ENCODE assay signal across 25 cellular contexts in genomic region chr5:16792278-16793275, GRCh38.
A peak's percentile ranks its signal among the peaks of the same experiment; 100 is the strongest.
DNase-seq lines count a peak whose midpoint lies in the region; ATAC-seq, FAIRE-seq and TF ChIP-seq lines count a peak whose summit lies in the region.
"Had no signal": no experiment of that assay in that cellular context is flagged by ENCODE, and none has a peak within 500 bp of the region (broad histone marks: within the 10 kb centered on the region; RNA-seq: fewer than 3 reads in every experiment).

No MANE protein-coding gene starts in this region.

- no peak for TF ChIP-seq CTCF in SK-N-SH (IDR thresholded peaks at IDR 0.05)
- no peak for TF ChIP-seq CTCF in H1 (IDR thresholded peaks at IDR 0.05; ENCODE audit: control extremely low read depth in 1 of 3, insufficient read depth in 1 of 3, low read depth in 1 of 3, low read length in 3 of 3)
- TF ChIP-seq CTCF in body of pancreas (IDR thresholded peaks at IDR 0.05) = no peak

- H2AK5ac ChIP-seq in H1 (ENCODE audit: low read depth, low read length) (no peak overlapping the region), mesendoderm (ENCODE audit: low read length) (no peak overlapping the region)

- H3K18ac ChIP-seq in H1 (ENCODE audit: extremely low read depth, low read length) (no peak overlapping the region), mesendoderm (ENCODE audit: low read length) (no peak overlapping the region)

- H4K8ac ChIP-seq in H1 (ENCODE audit: extremely low read depth, insufficient read depth, low read length) (no peak overlapping the region), mesendoderm (ENCODE audit: low read depth, low read length) (no peak overlapping the region)

- H3K4me1 ChIP-seq in SK-N-SH (ENCODE audit: control insufficient read depth in 1 of 2, insufficient read depth in 2 of 2, low read depth in 1 of 2, low read length in 1 of 2) (peaks cover 6 to 21% of the 10 kb centered on the region in 2 experiments; a peak in 3 of 4 replicates), H1 (replicated peaks in 1 of 4; ENCODE audit: control insufficient read depth in 3 of 4, insufficient read depth in 4 of 4, low read length in 3 of 4) (peaks cover 0 to 5% (median under 1%) of the 10 kb centered on the region in 4 experiments; a peak in 3 of 7 replicates), mesendoderm (ENCODE audit: control insufficient read depth, low read depth, low read length) (no peaks in the 10 kb centered on the region), body of pancreas (peaks cover 22% of the 10 kb centered on the region)

- no peaks in the 10 kb centered on the region for H3K9me2 ChIP-seq in SK-N-SH

- H2BK15ac ChIP-seq in H1 (ENCODE audit: low read length) (no peak overlapping the region), mesendoderm (replicated peaks; ENCODE audit: low read depth) (no peak overlapping the region)

- peak overlapping the region in 1 of 2 experiments; percentile 69; a peak in 2 of 4 replicates for H3K27ac ChIP-seq in SK-N-SH (ENCODE audit: low read depth in 2 of 2, low read length in 1 of 2)
- H3K27ac ChIP-seq in H1 (ENCODE audit: low read depth, low read length) = no peak overlapping the region
- H3K27ac ChIP-seq in mesendoderm (ENCODE audit: low read depth, low read length) = no peak overlapping the region
- H3K27ac ChIP-seq in body of pancreas = peak overlapping the region in 1 of 4 donors; percentile 38
- H3K27ac ChIP-seq: SJSA1, vagina had no signal

- no peaks in the 10 kb centered on the region; the same call in 1 of the 2 replicates for H3K23me2 ChIP-seq in H1 (ENCODE audit: low read depth, low read length)

- H3K14ac ChIP-seq in H1 (ENCODE audit: insufficient read length) = no peak overlapping the region

- H3K56ac ChIP-seq in H1 (replicated peaks; ENCODE audit: insufficient read length, low read depth, low read length) (no peak overlapping the region), mesendoderm (ENCODE audit: low read length) (no peak overlapping the region)

- H3K4me2 ChIP-seq in SK-N-SH (peak overlapping the region; percentile 54; the same call in 1 of the 2 replicates), H1 (ENCODE audit: insufficient read depth in 1 of 2, low read depth in 2 of 2, low read length in 2 of 2) (no peak overlapping the region), mesendoderm (ENCODE audit: low read length) (no peak overlapping the region)

- no peak overlapping the region for H2BK20ac ChIP-seq in H1 (ENCODE audit: low read length)

- H4K91ac ChIP-seq in H1 (replicated peaks; ENCODE audit: insufficient read length, low read length) = no peak overlapping the region

- CTCF ChIA-PET in SK-N-SH (lab: Yijun Ruan, JAX) (interaction anchor here (0.7 to 10.2 kb wide), 31 partner anchors 9 to 1511 kb away, joined by 3 to 159 read pairs (median 4); no protein-coding TSS in a partner anchor), H1 (lab: Charles Lee; ENCODE audit: partially characterized antibody) (interaction anchor here (0.6 to 4.5 kb wide), 20 partner anchors 13 to 424 kb away, joined by 3 to 60 read pairs (median 4); no protein-coding TSS in a partner anchor)

- H2BK120ac ChIP-seq in H1 (replicated peaks; ENCODE audit: low read depth, low read length) (no peak overlapping the region), mesendoderm (ENCODE audit: low read depth, low read length) (no peak overlapping the region)

- intact Hi-C loops in body of pancreas (cut with DNase I) = loop anchor here (5.0 to 10.0 kb wide), 3 partner anchors 132 to 395 kb away; no protein-coding TSS in a partner anchor

- POLR2A ChIA-PET in SK-N-SH (lab: Yijun Ruan, JAX) (interaction anchor here (0.6 kb wide), 1 partner anchor 61 kb away, joined by 3 read pairs; no protein-coding TSS in a partner anchor), H1 (lab: Charles Lee; ENCODE audit: partially characterized antibody) (no interaction called here)

- no peak for FAIRE-seq in H1 (lab: Jason Lieb, UNC)
- FAIRE-seq: GM12892 had no signal

- DNase-seq in SK-N-SH = peak; percentile 68
- DNase-seq in NCI-H82 treated with DMSO at 0.1 percent for 48 hours (lab: John Stamatoyannopoulos, UW; ENCODE audit: unreplicated experiment) = peak; percentile 9
- no peak for DNase-seq in H1 (ENCODE audit: low read depth in 1 of 2, low spot score in 2 of 2)
- DNase-seq in NCI-H1436 (lab: John Stamatoyannopoulos, UW) = no peak
- DNase-seq in LoVo (ENCODE audit: low spot score) = no peak
- DNase-seq in mesendoderm = no peak
- DNase-seq in body of pancreas = no peak
- DNase-seq: activated CD4-positive, alpha-beta T cell treated with anti-CD3 and anti-CD28 coated beads for 1 hour; activated CD8-positive, alpha-beta T cell treated with anti-CD3 and anti-CD28 coated beads for 36 hours; aorta; CD4-positive, CD25-positive, alpha-beta regulatory T cell; central memory CD4-positive, alpha-beta T cell; dermis blood vessel endothelial cell; EL; gastrocnemius medialis; HCEC 1CT; hippocampal formation; naive B cell; NCI-H1092 treated with DMSO at 0.1 percent for 48 hours; NCI-H2029; T-helper 17 cell had no signal

- no peaks in the 10 kb centered on the region for H3K79me1 ChIP-seq in H1 (ENCODE audit: low read depth, low read length)
- H3K79me1 ChIP-seq in mesendoderm (ENCODE audit: low read length) = no peaks in the 10 kb centered on the region

- no peak overlapping the region for H3K4ac ChIP-seq in H1 (replicated peaks; ENCODE audit: insufficient read length, low read depth, low read length)
- H3K4ac ChIP-seq in mesendoderm (ENCODE audit: low read depth, low read length) = no peak overlapping the region

- peaks cover 98% of the 10 kb centered on the region for H3K79me2 ChIP-seq in SK-N-SH (ENCODE audit: insufficient read depth)
- H3K79me2 ChIP-seq in H1 (ENCODE audit: control insufficient read depth in 1 of 2, insufficient read depth in 2 of 2, low read length in 2 of 2) = peaks cover 0 to 15% of the 10 kb centered on the region in 2 experiments; a peak in 1 of 4 replicates
- H3K79me2 ChIP-seq in mesendoderm (ENCODE audit: control insufficient read depth, insufficient read depth, low read length) = no peaks in the 10 kb centered on the region

- 0 out of 2 replicates have a peak overlapping the region, but pooled peaks have one; percentile 39 for H2BK12ac ChIP-seq in H1 (ENCODE audit: low read depth, low read length)

- ATAC-seq in SK-N-SH treated with all-trans-retinoic acid at 6 μM for 48 hours (no peak; the same call in 2 of the 3 replicates), body of pancreas (no peak)
- ATAC-seq: activated CD8-positive, alpha-beta T cell treated with anti-CD3 and anti-CD28 coated beads for 36 hours; gastrocnemius medialis; T-helper 17 cell had no signal

- H3K9me3 ChIP-seq in SK-N-SH (no peaks in the 10 kb centered on the region), H1 (ENCODE audit: insufficient read depth in 2 of 2, low read depth in 1 of 2, low read length in 1 of 2) (no peaks in the 10 kb centered on the region), body of pancreas (no peaks in the 10 kb centered on the region)
- H3K9me3 ChIP-seq: gastrocnemius medialis, SJSA1, vagina had no signal

- H3K23ac ChIP-seq in H1 (ENCODE audit: insufficient read length) = no peak overlapping the region
- H3K23ac ChIP-seq in mesendoderm (ENCODE audit: low read length) = no peak overlapping the region

- H2AFZ ChIP-seq in SK-N-SH (ENCODE audit: low read depth) (no peak overlapping the region), H1 (ENCODE audit: low read length) (no peak overlapping the region)

- H3K4me3 ChIP-seq in SK-N-SH (ENCODE audit: low read depth in 2 of 2, low read length in 1 of 2) (no peak overlapping the region), H1 (ENCODE audit: extremely low read depth in 1 of 4, insufficient read depth in 2 of 4, low read depth in 3 of 4, low read length in 4 of 4) (no peak overlapping the region), mesendoderm (ENCODE audit: low read length) (no peak overlapping the region), body of pancreas (no peak overlapping the region)
- H3K4me3 ChIP-seq: SJSA1, vagina had no signal

- H2BK5ac ChIP-seq in H1 (ENCODE audit: low read depth, low read length) (no peak overlapping the region), mesendoderm (ENCODE audit: low read length) (no peak overlapping the region)

- H4K20me1 ChIP-seq in SK-N-SH (ENCODE audit: insufficient read depth) = peaks cover 78% of the 10 kb centered on the region
- no peaks in the 10 kb centered on the region for H4K20me1 ChIP-seq in H1 (replicated peaks in 1 of 2; ENCODE audit: control insufficient read depth in 1 of 2, insufficient read depth in 2 of 2, low read length in 2 of 2)

- H4K5ac ChIP-seq in H1 (ENCODE audit: insufficient read length, low read depth, low read length) (no peak overlapping the region), mesendoderm (ENCODE audit: low read length) (no peak overlapping the region)

- no peak for TF ChIP-seq EP300 in SK-N-SH (IDR thresholded peaks at IDR 0.05; ENCODE audit: borderline replicate concordance in 1 of 2, low read depth in 1 of 2, low read length in 1 of 2)
- no peak for TF ChIP-seq EP300 in H1 (IDR thresholded peaks at IDR 0.05; ENCODE audit: borderline replicate concordance in 1 of 2, low read depth in 2 of 2, low read length in 2 of 2)

- H3K36me3 ChIP-seq in SK-N-SH (replicated peaks in 1 of 2; ENCODE audit: control insufficient read depth in 1 of 2, insufficient read depth in 2 of 2, low read length in 1 of 2) (peaks cover 0 to 4% of the 10 kb centered on the region in 2 experiments), H1 (ENCODE audit: control insufficient read depth in 2 of 4, insufficient read depth in 4 of 4, low read length in 3 of 4) (no peaks in the 10 kb centered on the region), mesendoderm (ENCODE audit: control insufficient read depth, insufficient read depth, low read length) (no peaks in the 10 kb centered on the region), body of pancreas (replicated peaks in 1 of 2; ENCODE audit: insufficient read depth in 1 of 2, low read depth in 2 of 2) (no peaks in the 10 kb centered on the region)
- H3K36me3 ChIP-seq: gastrocnemius medialis, vagina had no signal

- peaks cover 25% of the 10 kb centered on the region for H3F3A ChIP-seq in SK-N-SH (replicated peaks; ENCODE audit: insufficient read depth)

- TF ChIP-seq POLR2A in H1 (IDR thresholded peaks at IDR 0.05; ENCODE audit: control extremely low read depth in 1 of 2, low read depth in 2 of 2, low read length in 2 of 2) (no peak), body of pancreas (IDR thresholded peaks at IDR 0.05) (no peak)

- no peaks in the 10 kb centered on the region for H3K27me3 ChIP-seq in SK-N-SH (ENCODE audit: insufficient read depth)
- no peaks in the 10 kb centered on the region for H3K27me3 ChIP-seq in H1 (replicated peaks in 1 of 4; ENCODE audit: control insufficient read depth in 3 of 4, extremely low read depth in 1 of 4, insufficient read depth in 3 of 4, low read length in 3 of 4)
- no peaks in the 10 kb centered on the region for H3K27me3 ChIP-seq in mesendoderm (ENCODE audit: insufficient read depth, low read length, poor library complexity)
- no peaks in the 10 kb centered on the region for H3K27me3 ChIP-seq in body of pancreas
- H3K27me3 ChIP-seq: gastrocnemius medialis, SJSA1, vagina had no signal

- no peak overlapping the region for H3K9ac ChIP-seq in SK-N-SH
- H3K9ac ChIP-seq in H1 (replicated peaks in 1 of 4; ENCODE audit: extremely low read depth in 1 of 4, low read depth in 3 of 4, low read length in 3 of 4) = no peak overlapping the region
- no peak overlapping the region for H3K9ac ChIP-seq in mesendoderm (ENCODE audit: low read length)

- 80% methylated on average over 17 of the region's 18 CpGs for WGBS in SK-N-SH (ENCODE audit: low lambda C conversion rate)
- WGBS in H1 (ENCODE audit: extremely low coverage in 1 of 2, insufficient coverage in 1 of 2, insufficient read length in 1 of 2, insufficient replicate concordance in 2 of 2, low coverage in 1 of 2, low lambda C conversion rate in 2 of 2, missing lambda C conversion rate in 1 of 2), 2 experiments = 78 to 100% methylated on average over 2 to 16 of the region's 18 CpGs
- 100% methylated on average over 1 of the region's 18 CpGs for WGBS in mesendoderm (ENCODE audit: extremely low coverage, insufficient coverage, low lambda C conversion rate)
- 75 to 78% methylated on average over 17 to 18 of the region's 18 CpGs for WGBS in body of pancreas, 2 donors

- TF ChIP-seq RAD21 in SK-N-SH (IDR thresholded peaks at IDR 0.05; ENCODE audit: low read length) (no peak), H1 (IDR thresholded peaks at IDR 0.05 in 1 of 2, conservative IDR thresholded peaks at IDR 0.05 in 1 of 2; ENCODE audit: low read depth in 2 of 2, low read length in 2 of 2) (no peak)

Comparison
In these comparisons a context has a peak if more than half of its experiments do, and no peak if none do; other contexts are left out.
1. DNase-seq: peak in SK-N-SH (single experiment) and NCI-H82 treated with DMSO at 0.1 percent for 48 hours (single experiment); none in H1 (0 of 2), NCI-H1436 (single experiment), LoVo (single experiment), mesendoderm (single experiment) and body of pancreas (0 of 4).